1 cellular context compared by ENCODE assay signal in the genomic region with DNA sequence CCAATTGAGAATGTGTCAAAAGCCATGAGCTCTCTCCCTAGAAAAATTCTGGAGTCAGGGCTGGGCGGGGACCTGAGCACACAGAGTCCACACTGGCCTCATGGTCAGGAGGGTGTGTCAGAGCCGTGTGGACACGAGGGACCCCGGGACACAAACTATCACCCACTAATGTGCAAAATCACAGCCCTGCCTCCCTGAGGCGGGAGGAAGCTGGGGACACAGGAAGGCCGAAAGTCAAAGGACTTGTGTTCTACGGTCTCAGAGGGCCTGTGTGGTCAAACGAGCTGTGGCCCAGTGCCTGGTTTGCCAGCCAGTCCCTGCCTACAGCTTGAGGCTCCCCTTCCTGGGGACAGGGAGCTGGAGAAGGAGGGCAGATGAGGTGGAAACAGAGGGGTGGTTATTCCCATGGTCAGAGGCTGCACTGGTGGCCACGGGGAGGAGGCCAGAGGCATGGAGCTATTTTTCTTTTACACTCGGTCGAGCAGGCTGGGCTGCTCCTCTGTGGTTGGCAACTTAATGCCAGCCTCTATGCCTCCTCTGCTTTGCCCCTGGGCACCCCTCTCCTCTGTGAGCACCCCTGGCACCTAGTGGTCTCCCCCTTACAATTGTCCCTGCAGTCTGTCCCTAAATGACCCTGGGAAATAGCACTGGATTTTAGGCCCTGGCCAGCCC.
TF ChIP-seq lines count a peak whose summit lies in the region.

No MANE protein-coding gene starts in this region.

TF ChIP-seq in H1, 55 proteins besides CTCF, POLR2A, EP300 and RAD21:
- TF ChIP-seq TAF7 (optimal IDR thresholded peaks at IDR 0.05; ENCODE audit: borderline replicate concordance, low read depth, low read length) (no peak), SAP30 (IDR thresholded peaks at IDR 0.05; ENCODE audit: insufficient read depth, insufficient replicate concordance, low read length) (no peak), KDM1A (IDR thresholded peaks at IDR 0.05; ENCODE audit: borderline replicate concordance, low read length) (no peak), SIN3A (conservative IDR thresholded peaks at IDR 0.05 in 1 of 2, IDR thresholded peaks at IDR 0.05 in 1 of 2; ENCODE audit: low read depth in 1 of 2, low read length in 2 of 2) (no peak), CBX5 (IDR thresholded peaks at IDR 0.05; ENCODE audit: low read depth, low read length) (no peak)
TF ChIP-seq in H1: peak in this region for 0.
